ENCODE assay signal across 22 cellular contexts in the genomic region with DNA sequence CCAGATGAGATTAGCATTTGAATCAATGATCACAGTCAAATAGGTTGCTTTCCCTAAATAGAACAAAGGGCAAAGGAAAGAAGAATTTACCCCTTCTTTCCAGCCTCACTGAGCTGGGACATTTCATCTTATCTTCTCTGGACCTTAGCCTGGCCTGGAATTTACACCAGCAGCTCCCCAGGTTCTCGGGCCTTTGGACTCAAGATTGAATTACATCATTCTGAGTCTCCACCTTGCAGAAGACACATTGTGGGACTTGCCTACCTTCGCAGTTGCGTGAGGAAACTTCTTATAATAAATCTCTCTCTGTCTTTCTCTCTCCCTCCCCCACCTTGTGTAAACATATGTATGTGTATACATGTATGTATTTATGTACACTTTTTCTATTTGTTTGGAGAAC.
"Had no signal": no experiment of that assay in that cellular context is flagged by ENCODE, and none has a peak within 500 bp of the region (broad histone marks: within the 10 kb centered on the region; RNA-seq: fewer than 3 reads in every experiment).

No MANE protein-coding gene starts in this region.

- H3K27ac ChIP-seq: left ventricle myocardium inferior, ovary, skin epidermis, spleen, suprapubic skin, thoracic aorta, tibial artery, upper lobe of right lung had no signal

- H3K9me3 ChIP-seq: left ventricle myocardium inferior, mucosa of descending colon, ovary, suprapubic skin, thoracic aorta, tibial artery, upper lobe of right lung had no signal

- H3K27me3 ChIP-seq: ovary, spleen, suprapubic skin, tibial artery, upper lobe of right lung had no signal

- H3K4me3 ChIP-seq: left ventricle myocardium inferior, lung, mucosa of descending colon, ovary, skin epidermis, spleen, suprapubic skin, thoracic aorta, tibial artery, upper lobe of right lung had no signal

- H3K4me1 ChIP-seq: left ventricle myocardium inferior, spleen, suprapubic skin, tibial artery, upper lobe of right lung had no signal

- H3K36me3 ChIP-seq: left ventricle myocardium inferior, ovary, spleen, suprapubic skin, thoracic aorta, tibial artery, upper lobe of right lung had no signal

- FAIRE-seq: urothelium cell line had no signal

- DNase-seq: head of caudate nucleus; hypothalamus; islet precursor cell; left colon; left ventricle myocardium inferior; midbrain; mucosa of descending colon; naive thymus-derived CD4-positive, alpha-beta T cell; ovary; retina; right cardiac atrium; spleen; stimulated activated CD4-positive, alpha-beta T cell treated with anti-CD3 and anti-CD28 coated beads, Interleukin-4, amount 100 ng/mL, for 24 hours; stimulated activated naive CD4-positive, alpha-beta T cell; tibial artery; trophoblast cell; upper lobe of right lung had no signal
